In genomic region chr19:8655340-8655709, GRCh38 we compare ENCODE assay signal across 10 cellular contexts. TPM values are rescaled to one million over a fixed set of nuclear protein-coding genes. Genes with fewer than 3 reads are reported as not detected.
DNase-seq lines count a peak whose midpoint lies in the region; ATAC-seq and TF ChIP-seq lines count a peak whose summit lies in the region.
"Had no signal": no experiment of that assay in that cellular context is flagged by ENCODE, and none has a peak within 500 bp of the region (broad histone marks: within the 10 kb centered on the region; RNA-seq: fewer than 3 reads in every experiment).

No MANE protein-coding gene starts in this region.

- peak overlapping the region; percentile 65 for H3K4me3 Mint-ChIP-seq in activated T-helper 17 cell treated with anti-CD3 and anti-CD28 coated beads, Interleukin-2, amount 50 U/mL, for 72 hours
- H3K4me3 Mint-ChIP-seq in type B pancreatic cell: no peak overlapping the region

- H3K9me3 Mint-ChIP-seq in activated T-helper 17 cell treated with anti-CD3 and anti-CD28 coated beads, Interleukin-2, amount 50 U/mL, for 72 hours: no peaks in the 10 kb centered on the region
- H3K9me3 Mint-ChIP-seq in type B pancreatic cell: no peaks in the 10 kb centered on the region

- H3K4me1 Mint-ChIP-seq in activated T-helper 17 cell treated with anti-CD3 and anti-CD28 coated beads, Interleukin-2, amount 50 U/mL, for 72 hours: peaks cover 7% of the 10 kb centered on the region
- H3K4me1 Mint-ChIP-seq in type B pancreatic cell (ENCODE audit: unreplicated experiment): no peaks in the 10 kb centered on the region

- H2BK12ac ChIP-seq in neuronal stem cell (ENCODE audit: low read length): peak overlapping the region; percentile 14

- TF ChIP-seq POLR2A in esophagus squamous epithelium (IDR thresholded peaks at IDR 0.05): no peak

- H2BK5ac ChIP-seq in neuronal stem cell (ENCODE audit: low read length): no peak overlapping the region

- H3K9me3 ChIP-seq in neuronal stem cell (replicated peaks in 1 of 2; ENCODE audit: control insufficient read depth in 2 of 2, insufficient read depth in 1 of 2, low read depth in 1 of 2, low read length in 2 of 2) (peaks cover 0 to 1% of the 10 kb centered on the region in 2 donors), esophagus squamous epithelium (no peaks in the 10 kb centered on the region)

- H3K36me3 ChIP-seq in neuronal stem cell (replicated peaks in 1 of 2; ENCODE audit: control insufficient read depth in 2 of 2, insufficient read depth in 2 of 2, low read length in 2 of 2) (no peaks in the 10 kb centered on the region), esophagus squamous epithelium (no peaks in the 10 kb centered on the region)

- no peak overlapping the region for H2BK15ac ChIP-seq in neuronal stem cell (ENCODE audit: low read length)

- no peak for TF ChIP-seq CTCF in GM10248 (IDR thresholded peaks at IDR 0.05; ENCODE audit: control extremely low read depth, extremely low read depth, low read depth, missing control alignments)
- TF ChIP-seq CTCF in esophagus squamous epithelium (IDR thresholded peaks at IDR 0.05): no peak
- no peak for TF ChIP-seq CTCF in type B pancreatic cell (conservative IDR thresholded peaks at IDR 0.05)

- no CpG with 5 or more reads among the region's 12 CpGs for WGBS in neuronal stem cell (ENCODE audit: extremely low coverage in 2 of 2, insufficient read length in 2 of 2, insufficient replicate concordance in 1 of 2), 2 donors
- WGBS in esophagus squamous epithelium, 2 donors: 65 to 84% methylated on average over 7 to 12 of the region's 12 CpGs

- no peaks in the 10 kb centered on the region for H3K36me3 Mint-ChIP-seq in activated T-helper 17 cell treated with anti-CD3 and anti-CD28 coated beads, Interleukin-2, amount 50 U/mL, for 72 hours (ENCODE audit: low read depth)
- no peaks in the 10 kb centered on the region for H3K36me3 Mint-ChIP-seq in type B pancreatic cell

- CTCF ChIA-PET in GM10248 (lab: Yijun Ruan, JAX): interaction anchor here (0.9 to 3.7 kb wide), 9 partner anchors 9 to 77 kb away, joined by 3 to 73 read pairs (median 6); partner anchors contain the start of gene ACTL9

- H3K23ac ChIP-seq in neuronal stem cell (ENCODE audit: low read depth, low read length, poor library complexity): no peak overlapping the region

- no peak overlapping the region for H4K91ac ChIP-seq in neuronal stem cell (ENCODE audit: low read depth, low read length, poor library complexity)

- DNase-seq in GM10248 (ENCODE audit: extremely low spot score) (peak; percentile 32), RPMI8226 (peak; percentile 86), neuronal stem cell (ENCODE audit: low spot score) (no peak), esophagus squamous epithelium (lab: John Stamatoyannopoulos, UW) (no peak), type B pancreatic cell (ENCODE audit: extremely low spot score, unreplicated experiment) (no peak), NK-92 (lab: John Stamatoyannopoulos, UW; ENCODE audit: unreplicated experiment) (no peak)
- DNase-seq: DMS153 had no signal

- H3K4me1 ChIP-seq in neuronal stem cell (ENCODE audit: control insufficient read depth in 2 of 2, insufficient read depth in 1 of 2, low read depth in 1 of 2, low read length in 2 of 2) (no peaks in the 10 kb centered on the region), esophagus squamous epithelium (peaks cover 0 to 6% (median 0%) of the 10 kb centered on the region in 3 donors)

- H3K14ac ChIP-seq in neuronal stem cell (ENCODE audit: low read length): no peak overlapping the region

- no peak overlapping the region for H3K27ac ChIP-seq in neuronal stem cell (replicated peaks; ENCODE audit: low read length)
- no peak overlapping the region for H3K27ac ChIP-seq in esophagus squamous epithelium

- H3K4me3 ChIP-seq in neuronal stem cell (ENCODE audit: low read length in 2 of 2) (no peak overlapping the region), esophagus squamous epithelium (no peak overlapping the region)

- H3K27me3 Mint-ChIP-seq in activated T-helper 17 cell treated with anti-CD3 and anti-CD28 coated beads, Interleukin-2, amount 50 U/mL, for 72 hours: no peaks in the 10 kb centered on the region
- H3K27me3 Mint-ChIP-seq in type B pancreatic cell: peaks cover 24% of the 10 kb centered on the region

- POLR2A ChIA-PET in GM10248 (lab: Yijun Ruan, JAX): no interaction called here

- H3K27me3 ChIP-seq in neuronal stem cell (ENCODE audit: control insufficient read depth in 3 of 3, insufficient read depth in 3 of 3, low read depth in 1 of 3, low read length in 3 of 3) (peaks cover 0 to 14% (median 0%) of the 10 kb centered on the region in 3 experiments), esophagus squamous epithelium (peaks cover 0 to 47% (median 0%) of the 10 kb centered on the region in 4 donors)

- ATAC-seq in activated T-helper 17 cell treated with anti-CD3 and anti-CD28 coated beads, Interleukin-2, amount 50 U/mL, for 72 hours (replicated peaks): peak; percentile 73
- ATAC-seq in HG02970 (IDR thresholded peaks at IDR 0.05; ENCODE audit: low FRiP score, unreplicated experiment): no peak

- H3K9ac ChIP-seq in neuronal stem cell (ENCODE audit: low read depth, low read length, poor library complexity): no peak overlapping the region

- no peak overlapping the region for H3K4me2 ChIP-seq in neuronal stem cell (ENCODE audit: insufficient read depth, low read length, poor library complexity, severe bottlenecking)

- H3K18ac ChIP-seq in neuronal stem cell (ENCODE audit: low read length): peak overlapping the region; percentile 11

- peak overlapping the region; percentile 12 for H2AK5ac ChIP-seq in neuronal stem cell (ENCODE audit: low read depth, low read length)

- no peak overlapping the region for H3K27ac Mint-ChIP-seq in activated T-helper 17 cell treated with anti-CD3 and anti-CD28 coated beads, Interleukin-2, amount 50 U/mL, for 72 hours
- H3K27ac Mint-ChIP-seq in type B pancreatic cell: no peak overlapping the region

- H4K8ac ChIP-seq in neuronal stem cell (ENCODE audit: low read depth, low read length): no peak overlapping the region

- H3K4ac ChIP-seq in neuronal stem cell (ENCODE audit: low read length): no peak overlapping the region

- intact Hi-C loops in esophagus squamous epithelium (cut with DNase I): loop anchor here (2.0 kb wide), 1 partner anchor 425 kb away; no protein-coding TSS in a partner anchor

- no peak overlapping the region for H2AFZ ChIP-seq in neuronal stem cell (ENCODE audit: low read length)

- no peak overlapping the region for H2BK120ac ChIP-seq in neuronal stem cell (ENCODE audit: low read depth, low read length)

- peaks cover 1% of the 10 kb centered on the region for H3K79me1 ChIP-seq in neuronal stem cell (ENCODE audit: low read depth, low read length)

RNA-seq across cellular contexts. Expression of gene NFILZ, which starts 24.9 kb away (rescaled TPM):
- not detected for total RNA-seq in activated T-helper 17 cell treated with anti-CD3 and anti-CD28 coated beads, Interleukin-2, amount 50 U/mL, for 72 hours
- not detected for polyA plus RNA-seq in neuronal stem cell (2013, experiment 1 of 2)
- not detected for polyA plus RNA-seq in neuronal stem cell (2013, experiment 2 of 2)
- not detected for total RNA-seq in esophagus squamous epithelium
- not detected in 2 replicates for total RNA-seq in type B pancreatic cell (ENCODE audit: low replicate concordance)
- total RNA-seq: osteocyte had no signal

RNA-seq across cellular contexts. Expression of gene ACTL9, which starts 43.3 kb away (rescaled TPM):
- not detected for total RNA-seq in activated T-helper 17 cell treated with anti-CD3 and anti-CD28 coated beads, Interleukin-2, amount 50 U/mL, for 72 hours
- not detected for polyA plus RNA-seq in neuronal stem cell (2013, experiment 1 of 2)
- polyA plus RNA-seq in neuronal stem cell (2013, experiment 2 of 2): not detected
- not detected for total RNA-seq in esophagus squamous epithelium
- total RNA-seq in type B pancreatic cell (ENCODE audit: low replicate concordance): not detected in 2 replicates
- total RNA-seq: osteocyte had no signal

RNA-seq across cellular contexts. Expression of gene ADAMTS10, which starts 44.8 kb away (rescaled TPM):
- total RNA-seq in activated T-helper 17 cell treated with anti-CD3 and anti-CD28 coated beads, Interleukin-2, amount 50 U/mL, for 72 hours: 1 to 10 TPM; 2.5 to 7.4 TPM
- polyA plus RNA-seq in neuronal stem cell (2013, experiment 1 of 2): 5.3 TPM
- polyA plus RNA-seq in neuronal stem cell (2013, experiment 2 of 2): 4.6 TPM
- 1 to 10 TPM; 2.0 to 8.8 (median 3.6) TPM for total RNA-seq in esophagus squamous epithelium
- total RNA-seq in type B pancreatic cell (ENCODE audit: low replicate concordance): 6.4 and 59.2 TPM in 2 replicates

Comparison
In these comparisons a context has a peak if more than half of its experiments do, and no peak if none do; other contexts are left out.
1. DNase-seq: peak in GM10248 (single experiment) and RPMI8226 (single experiment); none in neuronal stem cell (single experiment), esophagus squamous epithelium (single experiment), type B pancreatic cell (single experiment) and NK-92 (single experiment).